In genomic region chr6:45045253-45045601, GRCh38 we compare ENCODE assay signal across 22 cellular contexts.
DNase-seq lines count a peak whose midpoint lies in the region; ATAC-seq and TF ChIP-seq lines count a peak whose summit lies in the region.
"Had no signal": no experiment of that assay in that cellular context is flagged by ENCODE, and none has a peak within 500 bp of the region (broad histone marks: within the 10 kb centered on the region; RNA-seq: fewer than 3 reads in every experiment).

No MANE protein-coding gene starts in this region.

- TF ChIP-seq CTCF in RWPE1 (conservative IDR thresholded peaks at IDR 0.05; ENCODE audit: low read depth), result no peak

- no peak for ATAC-seq in activated naive CD8-positive, alpha-beta T cell treated with anti-CD3 and anti-CD28 coated beads, Interleukin-2, amount 50 U/mL, for 24 hours
- no peak for ATAC-seq in activated T-helper 17 cell treated with anti-CD3 and anti-CD28 coated beads, Interleukin-2, amount 50 U/mL, for 72 hours (replicated peaks)
- ATAC-seq: SK-N-SH treated with all-trans-retinoic acid at 6 μM for 48 hours, T-cell had no signal

- H3K4me2 ChIP-seq in skeletal muscle satellite cell (ENCODE audit: low read length), result peak overlapping the region; percentile 62

- H3K27me3 ChIP-seq in skeletal muscle satellite cell (ENCODE audit: control insufficient read depth, insufficient read depth, low read length), result no peaks in the 10 kb centered on the region
- H3K27me3 ChIP-seq: BE2C had no signal

- H3K4me1 ChIP-seq in skeletal muscle satellite cell (ENCODE audit: control insufficient read depth, insufficient read depth, low read length), result peaks cover 18% of the 10 kb centered on the region
- H3K4me1 ChIP-seq: BE2C had no signal

- H3K4me3 Mint-ChIP-seq in activated naive CD8-positive, alpha-beta T cell treated with anti-CD3 and anti-CD28 coated beads for 36 hours, result no peak overlapping the region
- H3K4me3 Mint-ChIP-seq in activated naive CD8-positive, alpha-beta T cell treated with anti-CD3 and anti-CD28 coated beads, Interleukin-2, amount 50 U/mL, for 24 hours, result no peak overlapping the region
- no peak overlapping the region for H3K4me3 Mint-ChIP-seq in activated T-helper 17 cell treated with anti-CD3 and anti-CD28 coated beads, Interleukin-2, amount 50 U/mL, for 72 hours
- H3K4me3 Mint-ChIP-seq: CD4-positive, alpha-beta memory T cell; IgD-negative memory B cell; T-cell had no signal

- H3K9me3 ChIP-seq in skeletal muscle satellite cell (replicated peaks; ENCODE audit: low read length), result no peaks in the 10 kb centered on the region
- H3K9me3 ChIP-seq: BE2C had no signal

- CTCF ChIA-PET in RWPE1 (lab: Yijun Ruan, JAX), result no interaction called here

- H3K4me3 ChIP-seq in skeletal muscle satellite cell (ENCODE audit: low read length), result no peak overlapping the region

- H3K27ac Mint-ChIP-seq in activated naive CD8-positive, alpha-beta T cell treated with anti-CD3 and anti-CD28 coated beads for 36 hours, result peak overlapping the region; percentile 26
- H3K27ac Mint-ChIP-seq in activated naive CD8-positive, alpha-beta T cell treated with anti-CD3 and anti-CD28 coated beads, Interleukin-2, amount 50 U/mL, for 24 hours, result no peak overlapping the region
- H3K27ac Mint-ChIP-seq in activated T-helper 17 cell treated with anti-CD3 and anti-CD28 coated beads, Interleukin-2, amount 50 U/mL, for 72 hours, result peak overlapping the region; percentile 50
- H3K27ac Mint-ChIP-seq: IgD-negative memory B cell had no signal

- peaks cover 14% of the 10 kb centered on the region for H3K9me3 Mint-ChIP-seq in activated naive CD8-positive, alpha-beta T cell treated with anti-CD3 and anti-CD28 coated beads for 36 hours
- peaks cover 6% of the 10 kb centered on the region for H3K9me3 Mint-ChIP-seq in activated naive CD8-positive, alpha-beta T cell treated with anti-CD3 and anti-CD28 coated beads, Interleukin-2, amount 50 U/mL, for 24 hours
- no peaks in the 10 kb centered on the region for H3K9me3 Mint-ChIP-seq in activated T-helper 17 cell treated with anti-CD3 and anti-CD28 coated beads, Interleukin-2, amount 50 U/mL, for 72 hours
- H3K9me3 Mint-ChIP-seq: CD4-positive, alpha-beta memory T cell; IgD-negative memory B cell had no signal

- no peaks in the 10 kb centered on the region for H3K36me3 ChIP-seq in skeletal muscle satellite cell (ENCODE audit: insufficient read depth, low read length)
- H3K36me3 ChIP-seq: BE2C had no signal

- no peak overlapping the region for H3K27ac ChIP-seq in RWPE1

- POLR2A ChIA-PET in RWPE1 (lab: Yijun Ruan, JAX; ENCODE audit: low non-redundant PET), result no interaction called here

- peaks cover 46% of the 10 kb centered on the region for H3K4me1 Mint-ChIP-seq in activated naive CD8-positive, alpha-beta T cell treated with anti-CD3 and anti-CD28 coated beads for 36 hours
- peaks cover 42% of the 10 kb centered on the region for H3K4me1 Mint-ChIP-seq in activated naive CD8-positive, alpha-beta T cell treated with anti-CD3 and anti-CD28 coated beads, Interleukin-2, amount 50 U/mL, for 24 hours
- H3K4me1 Mint-ChIP-seq in activated T-helper 17 cell treated with anti-CD3 and anti-CD28 coated beads, Interleukin-2, amount 50 U/mL, for 72 hours, result peaks cover 19% of the 10 kb centered on the region

- DNase-seq in activated naive CD8-positive, alpha-beta T cell treated with anti-CD3 and anti-CD28 coated beads for 36 hours, result no peak
- no peak for DNase-seq in activated naive CD8-positive, alpha-beta T cell treated with anti-CD3 and anti-CD28 coated beads, Interleukin-2, amount 50 U/mL, for 24 hours
- DNase-seq in M059J (ENCODE audit: low read depth) (peak; percentile 18), NCI-H2107 treated with DMSO at 0.1 percent for 48 hours (lab: John Stamatoyannopoulos, UW; ENCODE audit: unreplicated experiment) (no peak), DMS53 treated with DMSO at 0.1 percent for 48 hours (lab: John Stamatoyannopoulos, UW; ENCODE audit: unreplicated experiment) (no peak), RWPE1 (ENCODE audit: low spot score) (no peak)
- DNase-seq: BE2C; CD4-positive, alpha-beta memory T cell; GOT3; HCEC 1CT; Karpas-422; MM.1S; NCI-H1105; NCI-H146; NCI-H2029 treated with DMSO at 0.1 percent for 48 hours; NCI-H2171; NCI-H524 treated with DMSO at 0.1 percent for 48 hours; T-cell had no signal

- no peaks in the 10 kb centered on the region for H3K27me3 Mint-ChIP-seq in activated naive CD8-positive, alpha-beta T cell treated with anti-CD3 and anti-CD28 coated beads for 36 hours
- H3K27me3 Mint-ChIP-seq in activated naive CD8-positive, alpha-beta T cell treated with anti-CD3 and anti-CD28 coated beads, Interleukin-2, amount 50 U/mL, for 24 hours, result no peaks in the 10 kb centered on the region
- no peaks in the 10 kb centered on the region for H3K27me3 Mint-ChIP-seq in activated T-helper 17 cell treated with anti-CD3 and anti-CD28 coated beads, Interleukin-2, amount 50 U/mL, for 72 hours
- H3K27me3 Mint-ChIP-seq: CD4-positive, alpha-beta memory T cell; IgD-negative memory B cell; T-cell had no signal

- H3K9ac ChIP-seq in skeletal muscle satellite cell (ENCODE audit: low read depth, low read length), result no peak overlapping the region

- peaks cover 22% of the 10 kb centered on the region for H3K36me3 Mint-ChIP-seq in activated naive CD8-positive, alpha-beta T cell treated with anti-CD3 and anti-CD28 coated beads for 36 hours
- peaks cover 5% of the 10 kb centered on the region for H3K36me3 Mint-ChIP-seq in activated naive CD8-positive, alpha-beta T cell treated with anti-CD3 and anti-CD28 coated beads, Interleukin-2, amount 50 U/mL, for 24 hours (ENCODE audit: low read depth)
- no peaks in the 10 kb centered on the region for H3K36me3 Mint-ChIP-seq in activated T-helper 17 cell treated with anti-CD3 and anti-CD28 coated beads, Interleukin-2, amount 50 U/mL, for 72 hours (ENCODE audit: low read depth)
- H3K36me3 Mint-ChIP-seq: CD4-positive, alpha-beta memory T cell; T-cell had no signal
